Comparison of ENCODE assay signal across 8 cellular contexts in genomic region chr9:97990259-97990658, GRCh38. TPM values are rescaled to one million over a fixed set of nuclear protein-coding genes. Genes with fewer than 3 reads are reported as not detected.
DNase-seq lines count a peak whose midpoint lies in the region; ATAC-seq, FAIRE-seq and TF ChIP-seq lines count a peak whose summit lies in the region.

No MANE protein-coding gene starts in this region.

- TF ChIP-seq EP300 in HepG2 (IDR thresholded peaks at IDR 0.05; ENCODE audit: low read depth in 2 of 2, low read length in 2 of 2) (no peak), HepG2 (CRISPR knock-in tag; IDR thresholded peaks at IDR 0.05; ENCODE audit: borderline replicate concordance) (no peak), SK-N-SH (IDR thresholded peaks at IDR 0.05; ENCODE audit: borderline replicate concordance in 1 of 2, low read depth in 1 of 2, low read length in 1 of 2) (no peak)

- H2AFZ ChIP-seq in HepG2 (ENCODE audit: low read length) (no peak overlapping the region), SK-N-SH (ENCODE audit: low read depth) (no peak overlapping the region)

- H3K9me3 ChIP-seq in HepG2 (ENCODE audit: low read length) (no peaks in the 10 kb centered on the region), right lobe of liver (no peaks in the 10 kb centered on the region), SK-N-SH (no peaks in the 10 kb centered on the region), aorta (ENCODE audit: control insufficient read depth, low read length) (no peaks in the 10 kb centered on the region), prostate gland (no peaks in the 10 kb centered on the region)

- H4K20me1 ChIP-seq in HepG2 (ENCODE audit: insufficient read depth, low read length) (peaks cover 72% of the 10 kb centered on the region), SK-N-SH (ENCODE audit: insufficient read depth) (peaks cover 94% of the 10 kb centered on the region)

- H3K4me3 ChIP-seq in HepG2 (replicated peaks in 1 of 3; ENCODE audit: insufficient read depth in 1 of 3, low read depth in 2 of 3, low read length in 3 of 3) = no peak overlapping the region
- no peak overlapping the region for H3K4me3 ChIP-seq in right lobe of liver
- H3K4me3 ChIP-seq in SK-N-SH (ENCODE audit: low read depth in 2 of 2, low read length in 1 of 2) = no peak overlapping the region
- no peak overlapping the region for H3K4me3 ChIP-seq in fibroblast of mammary gland (ENCODE audit: control insufficient read depth, low read depth, low read length)
- no peak overlapping the region for H3K4me3 ChIP-seq in aorta (ENCODE audit: low read length in 2 of 2)
- H3K4me3 ChIP-seq in prostate gland = no peak overlapping the region

- H3K9me2 ChIP-seq in SK-N-SH = no peaks in the 10 kb centered on the region

- TF ChIP-seq CTCF in HepG2 (CRISPR knock-in tag; IDR thresholded peaks at IDR 0.05) (no peak), right lobe of liver (IDR thresholded peaks at IDR 0.05) (no peak), SK-N-SH (IDR thresholded peaks at IDR 0.05) (peak; percentile 45), fibroblast of mammary gland (conservative IDR thresholded peaks at IDR 0.05; ENCODE audit: control insufficient read depth, insufficient read depth, low read depth, low read length) (peak; percentile 35), prostate gland (IDR thresholded peaks at IDR 0.05) (no peak)

- TF ChIP-seq RAD21 in HepG2 (CRISPR knock-in tag; IDR thresholded peaks at IDR 0.05) (no peak), SK-N-SH (IDR thresholded peaks at IDR 0.05; ENCODE audit: low read length) (no peak)

- FAIRE-seq in HepG2 (lab: Jason Lieb, UNC) = no peak

- no peak for TF ChIP-seq POLR2A in HepG2 (IDR thresholded peaks at IDR 0.05; ENCODE audit: insufficient read depth in 1 of 2, low read depth in 2 of 2, low read length in 2 of 2)
- no peak for TF ChIP-seq POLR2A in right lobe of liver (IDR thresholded peaks at IDR 0.05)
- no peak for TF ChIP-seq POLR2A in prostate gland (IDR thresholded peaks at IDR 0.05)

- H3K79me2 ChIP-seq in HepG2 (ENCODE audit: insufficient read depth, low read length) = peaks cover 100% of the 10 kb centered on the region
- peaks cover 100% of the 10 kb centered on the region for H3K79me2 ChIP-seq in SK-N-SH (ENCODE audit: insufficient read depth)

- DNase-seq in HepG2 (ENCODE audit: low spot score) (no peak), right lobe of liver (no peak), SK-N-SH (peak; percentile 27), fibroblast of mammary gland (ENCODE audit: low read depth) (peak; percentile 66), aorta (no peak), NCI-H526 (lab: John Stamatoyannopoulos, UW) (no peak), prostate gland (ENCODE audit: low spot score) (no peak)

- 79% methylated on average over 2 of the region's 2 CpGs for WGBS in HepG2 (ENCODE audit: low lambda C conversion rate)
- WGBS in right lobe of liver (ENCODE audit: insufficient coverage, low coverage, low lambda C conversion rate, missing lambda C conversion rate) = 64% methylated on average over 2 of the region's 2 CpGs
- WGBS in SK-N-SH (ENCODE audit: low lambda C conversion rate) = 52% methylated on average over 2 of the region's 2 CpGs
- 20 to 24% methylated on average over 2 of the region's 2 CpGs for WGBS in aorta, 2 donors
- 59% methylated on average over 2 of the region's 2 CpGs for WGBS in prostate gland

- peak; percentile 33; the same call in 1 of the 3 replicates for ATAC-seq in HepG2
- ATAC-seq in right lobe of liver = no peak
- no peak for ATAC-seq in aorta (ENCODE audit: low FRiP score)
- ATAC-seq in HG03097 (IDR thresholded peaks at IDR 0.05; ENCODE audit: low FRiP score, unreplicated experiment) = no peak

- H3F3A ChIP-seq in SK-N-SH (replicated peaks; ENCODE audit: insufficient read depth) = peaks cover 11% of the 10 kb centered on the region

- H3K27ac ChIP-seq in HepG2 (ENCODE audit: extremely low read length, insufficient read depth, low read length) = no peak overlapping the region
- H3K27ac ChIP-seq in right lobe of liver = no peak overlapping the region
- H3K27ac ChIP-seq in SK-N-SH (ENCODE audit: low read depth in 2 of 2, low read length in 1 of 2) = peak overlapping the region in 1 of 2 experiments; percentile 61; a peak in 2 of 4 replicates
- no peak overlapping the region for H3K27ac ChIP-seq in aorta (ENCODE audit: low read depth in 1 of 2, low read length in 2 of 2)
- H3K27ac ChIP-seq in prostate gland = no peak overlapping the region

- BruUV-seq in HepG2 (replicated peaks; lab: Mats Ljungman, UMichigan) = no TSS peak

- H3K27me3 ChIP-seq in HepG2 (ENCODE audit: control insufficient read depth in 1 of 2, insufficient read depth in 2 of 2, low read length in 2 of 2) = no peaks in the 10 kb centered on the region
- H3K27me3 ChIP-seq in right lobe of liver = no peaks in the 10 kb centered on the region
- no peaks in the 10 kb centered on the region for H3K27me3 ChIP-seq in SK-N-SH (ENCODE audit: insufficient read depth)
- no peaks in the 10 kb centered on the region for H3K27me3 ChIP-seq in aorta (ENCODE audit: control insufficient read depth in 1 of 2, insufficient read depth in 2 of 2, low read length in 1 of 2)
- H3K27me3 ChIP-seq in prostate gland (replicated peaks; ENCODE audit: insufficient read depth) = no peaks in the 10 kb centered on the region

- no peak overlapping the region for H3K9ac ChIP-seq in HepG2 (ENCODE audit: insufficient read depth, low read depth, low read length)
- H3K9ac ChIP-seq in SK-N-SH = no peak overlapping the region

- H3K4me2 ChIP-seq in HepG2 (ENCODE audit: low read depth, low read length) (no peak overlapping the region), SK-N-SH (peak overlapping the region; percentile 28; the same call in 1 of the 2 replicates)

- H3K4me1 ChIP-seq in HepG2 (ENCODE audit: insufficient read depth, low read length) (peaks cover 78% of the 10 kb centered on the region), right lobe of liver (peaks cover 0 to 18% (median 6%) of the 10 kb centered on the region in 4 donors), SK-N-SH (ENCODE audit: control insufficient read depth in 1 of 2, insufficient read depth in 2 of 2, low read depth in 1 of 2, low read length in 1 of 2) (peaks cover 12 to 21% of the 10 kb centered on the region in 2 experiments; a peak in 3 of 4 replicates), aorta (ENCODE audit: control insufficient read depth in 1 of 2, insufficient read depth in 2 of 2, low read length in 2 of 2) (peaks cover 0 to 15% of the 10 kb centered on the region in 2 donors), prostate gland (replicated peaks) (peaks cover 10% of the 10 kb centered on the region)

- peaks cover 4 to 20% of the 10 kb centered on the region in 2 experiments for H3K36me3 ChIP-seq in HepG2 (replicated peaks in 1 of 2; ENCODE audit: control insufficient read depth in 1 of 2, insufficient read depth in 2 of 2, low read length in 2 of 2)
- H3K36me3 ChIP-seq in right lobe of liver = no peaks in the 10 kb centered on the region
- H3K36me3 ChIP-seq in SK-N-SH (replicated peaks in 1 of 2; ENCODE audit: control insufficient read depth in 1 of 2, insufficient read depth in 2 of 2, low read length in 1 of 2) = peaks cover 8 to 12% of the 10 kb centered on the region in 2 experiments
- no peaks in the 10 kb centered on the region for H3K36me3 ChIP-seq in aorta (ENCODE audit: control insufficient read depth in 1 of 2, insufficient read depth in 2 of 2, low read length in 1 of 2)
- H3K36me3 ChIP-seq in prostate gland = no peaks in the 10 kb centered on the region

- in situ Hi-C loops in HepG2 (cut with HindIII; ENCODE audit: extremely low pct_ligation_motif_present, low pct_unique_long_range_greater_than_20kb) = no loop called here

- POLR2A ChIA-PET in HepG2 (lab: Yijun Ruan, JAX) = no interaction called here
- POLR2A ChIA-PET in SK-N-SH (lab: Yijun Ruan, JAX) = no interaction called here

- intact Hi-C loops in HepG2 (cut with micrococcal nuclease; ENCODE audit: unreplicated experiment) (no loop called here), right lobe of liver (cut with DNase I) (no loop called here), aorta (cut with DNase I) (no loop called here), prostate gland (cut with DNase I) (no loop called here)

- CTCF ChIA-PET in HepG2 (lab: Yijun Ruan, JAX; ENCODE audit: low intra/inter-chr PET ratio, low total read pairs) = no interaction called here
- CTCF ChIA-PET in SK-N-SH (lab: Yijun Ruan, JAX) = no interaction called here

RNA-seq across cellular contexts. Expression of gene ANP32B, which starts 7.1 kb away (rescaled TPM):
- 22.1 and 67.0 TPM in 2 replicates for total RNA-seq in HepG2 (2016; rRNA removed; fragmentation: Illumina TruSeq; extraction: Trizol)
- total RNA-seq in HepG2 (2016; cell fraction: cytosol; rRNA removed; fragmentation: Illumina TruSeq; extraction: Trizol; ENCODE audit: low read depth) = 19.9 and 21.3 TPM in 2 replicates
- total RNA-seq in HepG2 (2016; cell fraction: insoluble cytoplasmic fraction; rRNA removed; fragmentation: Illumina TruSeq; extraction: Trizol) = 20.8 and 59.2 TPM in 2 replicates
- total RNA-seq in HepG2 (2016; cell fraction: membrane; rRNA removed; fragmentation: Illumina TruSeq; extraction: Trizol) = 40.3 and 40.9 TPM in 2 replicates
- 43.6 and 45.8 TPM in 2 replicates for total RNA-seq in HepG2 (2016; cell fraction: nucleus; rRNA removed; fragmentation: Illumina TruSeq; extraction: Trizol)
- 30.3 and 37.5 TPM in 2 replicates for polyA plus RNA-seq in HepG2 (2011; rRNA removed)
- 14.5 and 21.7 TPM in 2 replicates for polyA plus RNA-seq in HepG2 (2011; cell fraction: cytosol; rRNA removed)
- 9.4 and 15.4 TPM in 2 replicates for polyA plus RNA-seq in HepG2 (2011; cell fraction: nucleus; rRNA removed)
- polyA plus RNA-seq in HepG2 (2012) = 239 and 295 TPM in 2 replicates
- 128 and 145 TPM in 2 replicates for polyA plus RNA-seq in HepG2 (2016; cell fraction: cytosol; fragmentation: Illumina TruSeq; extraction: Trizol; ENCODE audit: low read depth)
- 375 and 395 TPM in 2 replicates for polyA plus RNA-seq in HepG2 (2016; cell fraction: insoluble cytoplasmic fraction; fragmentation: Illumina TruSeq; extraction: Trizol; ENCODE audit: low read depth)
- 226 and 237 TPM in 2 replicates for polyA plus RNA-seq in HepG2 (2016; cell fraction: membrane; fragmentation: Illumina TruSeq; extraction: Trizol; ENCODE audit: low read depth)
- 223 and 239 TPM in 2 replicates for polyA plus RNA-seq in HepG2 (2016; cell fraction: nucleus; fragmentation: Illumina TruSeq; extraction: Trizol; ENCODE audit: insufficient read depth, low read depth)
- polyA minus RNA-seq in HepG2 (2011; rRNA and poly(A)+ RNA removed; ENCODE audit: low replicate concordance) = 10.5 and 18.2 TPM in 2 replicates
- polyA minus RNA-seq in HepG2 (2011; cell fraction: cytosol; rRNA and poly(A)+ RNA removed) = 36.3 and 51.7 TPM in 2 replicates
- polyA minus RNA-seq in HepG2 (2011; cell fraction: nucleus; rRNA and poly(A)+ RNA removed) = 39.5 and 51.6 TPM in 2 replicates
- total RNA-seq in right lobe of liver = 10 to 100 TPM in 5 of 6 experiments, 1 to 10 TPM in 1; 8.2 to 38.0 (median 30.6) TPM
- 21.6 and 28.4 TPM in 2 replicates for polyA plus RNA-seq in SK-N-SH (2012; rRNA removed)
- polyA plus RNA-seq in SK-N-SH (2012; cell fraction: cytosol; rRNA removed) = 42.1 and 66.2 TPM in 2 replicates
- 11.4 and 12.7 TPM in 2 replicates for polyA plus RNA-seq in SK-N-SH (2012; cell fraction: nucleus; rRNA removed)
- 100 to 1,000 TPM in 1 of 2 donors, 10 to 100 TPM in 1; 98.6 to 111 TPM for total RNA-seq in aorta
- 100 to 1,000 TPM; 132 to 350 TPM for polyA plus RNA-seq in aorta
- 10 to 100 TPM; 22.5 to 25.1 TPM for total RNA-seq in prostate gland

RNA-seq across cellular contexts. Expression of gene HEMGN, which starts 52.3 kb away (rescaled TPM):
- total RNA-seq in HepG2 (2016; rRNA removed; fragmentation: Illumina TruSeq; extraction: Trizol) (not detected in 2 replicates), right lobe of liver (1 to 10 TPM in 2 of 6 experiments, under 1 TPM in 1, not detected in 3; 0.09 to 2.9 (median 1.0) TPM), aorta (under 1 TPM in 1 of 2 donors, not detected in 1; 0.93 TPM), prostate gland (1 to 10 TPM in 1 of 2 donors, not detected in 1; 1.4 TPM)
- not detected in 2 replicates for total RNA-seq in HepG2 (2016; cell fraction: cytosol; rRNA removed; fragmentation: Illumina TruSeq; extraction: Trizol; ENCODE audit: low read depth)
- not detected in 2 replicates for total RNA-seq in HepG2 (2016; cell fraction: insoluble cytoplasmic fraction; rRNA removed; fragmentation: Illumina TruSeq; extraction: Trizol)
- total RNA-seq in HepG2 (2016; cell fraction: membrane; rRNA removed; fragmentation: Illumina TruSeq; extraction: Trizol) = not detected in 2 replicates
- total RNA-seq in HepG2 (2016; cell fraction: nucleus; rRNA removed; fragmentation: Illumina TruSeq; extraction: Trizol) = not detected in 2 replicates
- polyA plus RNA-seq in HepG2 (2011; rRNA removed) (not detected in 2 replicates), SK-N-SH (2012; rRNA removed) (not detected in 2 replicates), aorta (not detected)
- polyA plus RNA-seq in HepG2 (2011; cell fraction: cytosol; rRNA removed) = not detected in 2 replicates
- not detected in 2 replicates for polyA plus RNA-seq in HepG2 (2011; cell fraction: nucleus; rRNA removed)
- polyA plus RNA-seq in HepG2 (2012) = not detected in 2 replicates
- not detected in 2 replicates for polyA plus RNA-seq in HepG2 (2016; cell fraction: cytosol; fragmentation: Illumina TruSeq; extraction: Trizol; ENCODE audit: low read depth)
- not detected in 2 replicates for polyA plus RNA-seq in HepG2 (2016; cell fraction: insoluble cytoplasmic fraction; fragmentation: Illumina TruSeq; extraction: Trizol; ENCODE audit: low read depth)
- polyA plus RNA-seq in HepG2 (2016; cell fraction: membrane; fragmentation: Illumina TruSeq; extraction: Trizol; ENCODE audit: low read depth) = not detected in 2 replicates
- not detected in 2 replicates for polyA plus RNA-seq in HepG2 (2016; cell fraction: nucleus; fragmentation: Illumina TruSeq; extraction: Trizol; ENCODE audit: insufficient read depth, low read depth)
- polyA minus RNA-seq in HepG2 (2011; rRNA and poly(A)+ RNA removed; ENCODE audit: low replicate concordance) = 0.10 TPM in 1 of 2 replicates, not detected in the other
- not detected in 2 replicates for polyA minus RNA-seq in HepG2 (2011; cell fraction: cytosol; rRNA and poly(A)+ RNA removed)
- not detected in 2 replicates for polyA minus RNA-seq in HepG2 (2011; cell fraction: nucleus; rRNA and poly(A)+ RNA removed)
- polyA plus RNA-seq in SK-N-SH (2012; cell fraction: cytosol; rRNA removed) = not detected in 2 replicates
- not detected in 2 replicates for polyA plus RNA-seq in SK-N-SH (2012; cell fraction: nucleus; rRNA removed)

Comparison
In these comparisons a context has a peak if more than half of its experiments do, and no peak if none do; other contexts are left out.
1. DNase-seq: peak in SK-N-SH (single experiment) and fibroblast of mammary gland (single experiment); none in HepG2 (single experiment), right lobe of liver (0 of 3), aorta (0 of 2), NCI-H526 (0 of 2) and prostate gland (single experiment).
2. CTCF ChIP-seq: peak in SK-N-SH (single experiment) and fibroblast of mammary gland (single experiment); none in HepG2 (single experiment), right lobe of liver (0 of 4) and prostate gland (0 of 4).
3. Of the 25 proteins assayed by ChIP-seq in both HepG2 and SK-N-SH: peak only in HepG2: none; only in SK-N-SH: CTCF, JUND, MAX and TCF12; in both: FOSL2; in neither: 20.